In the genomic region with DNA sequence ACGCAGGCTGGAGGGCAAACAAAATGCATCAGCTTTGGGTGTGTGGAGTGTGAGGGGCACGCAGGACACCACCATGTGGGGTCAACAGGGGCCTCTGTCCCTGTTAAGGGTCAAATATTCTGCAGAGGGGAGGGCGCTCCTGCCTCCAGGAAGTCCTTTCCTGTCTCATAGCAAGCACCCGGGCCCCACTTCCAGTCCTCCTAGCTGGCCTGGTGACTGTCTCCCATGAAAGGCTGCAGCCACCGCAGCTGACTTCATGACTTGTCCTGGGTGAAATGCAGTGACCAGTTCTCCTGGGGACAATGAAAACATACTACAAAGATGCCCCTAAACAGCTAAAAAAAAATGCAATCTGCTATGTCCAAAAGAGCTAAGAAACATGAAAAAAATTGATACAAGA, we compare ENCODE assay signal across 17 cellular contexts. TPM values are rescaled to one million over a fixed set of nuclear protein-coding genes. Genes with fewer than 3 reads are reported as not detected.
A peak's percentile ranks its signal among the peaks of the same experiment; 100 is the strongest.
DNase-seq lines count a peak whose midpoint lies in the region; ATAC-seq and TF ChIP-seq lines count a peak whose summit lies in the region.
"Had no signal": no experiment of that assay in that cellular context is flagged by ENCODE, and none has a peak within 500 bp of the region (broad histone marks: within the 10 kb centered on the region; RNA-seq: fewer than 3 reads in every experiment).

No MANE protein-coding gene starts in this region.

- H3K9me3 Mint-ChIP-seq in activated B cell treated with CpG ODN at 0.5 μM for 24 hours (no peaks in the 10 kb centered on the region), glutamatergic neuron (ENCODE audit: unreplicated experiment) (peaks cover 3% of the 10 kb centered on the region)
- H3K9me3 Mint-ChIP-seq in naive thymus-derived CD8-positive, alpha-beta T cell, result no peaks in the 10 kb centered on the region

- no peak overlapping the region for H3K27ac ChIP-seq in upper lobe of right lung
- H3K27ac ChIP-seq: 22Rv1, BLaER1, SK-N-MC had no signal

- peak; percentile 7 for DNase-seq in DMS53 (lab: John Stamatoyannopoulos, UW)
- DNase-seq in DMS53 treated with DMSO at 0.1 percent for 48 hours (lab: John Stamatoyannopoulos, UW; ENCODE audit: unreplicated experiment), result no peak
- no peak for DNase-seq in activated B cell treated with CpG ODN at 0.5 μM for 24 hours
- DNase-seq in naive thymus-derived CD8-positive, alpha-beta T cell, result peak in 1 of 10 donors; percentile 19
- peak; percentile 59 for DNase-seq in upper lobe of right lung
- DNase-seq in HT-29 (ENCODE audit: low spot score), result no peak
- no peak for DNase-seq in glutamatergic neuron
- DNase-seq: H7; MV-4-11; NCI-H1436; NCI-H524; NK-92 treated with Interleukin-12 subunit alpha and Interleukin-12 subunit beta, amount 100 ng/mL, for 24 hours; OCI-M1 had no signal

- ATAC-seq in activated B cell treated with CpG ODN at 0.5 μM for 24 hours (ENCODE audit: low read depth), result no peak
- no peak for ATAC-seq in naive thymus-derived CD8-positive, alpha-beta T cell
- no peak for ATAC-seq in upper lobe of right lung
- no peak for ATAC-seq in HG02571 (IDR thresholded peaks at IDR 0.05; ENCODE audit: unreplicated experiment)

- intact Hi-C loops in activated B cell treated with CpG ODN at 0.5 μM for 24 hours (cut with micrococcal nuclease) (no loop called here), upper lobe of right lung (cut with DNase I) (no loop called here)

- TF ChIP-seq CTCF in activated B cell treated with CpG ODN at 0.5 μM for 24 hours (IDR thresholded peaks at IDR 0.05) (no peak), upper lobe of right lung (IDR thresholded peaks at IDR 0.05) (no peak), glutamatergic neuron (IDR thresholded peaks at IDR 0.05; ENCODE audit: partially characterized antibody, unreplicated experiment) (no peak)

- H3K27ac Mint-ChIP-seq in activated B cell treated with CpG ODN at 0.5 μM for 24 hours (peak overlapping the region; percentile 22), glutamatergic neuron (ENCODE audit: unreplicated experiment) (no peak overlapping the region)
- H3K27ac Mint-ChIP-seq in naive thymus-derived CD8-positive, alpha-beta T cell, result peak overlapping the region in 9 of 10 donors; percentile 26 to 91 (median 80)

- peaks cover 52% of the 10 kb centered on the region for H3K4me1 Mint-ChIP-seq in activated B cell treated with CpG ODN at 0.5 μM for 24 hours
- H3K4me1 Mint-ChIP-seq in naive thymus-derived CD8-positive, alpha-beta T cell, result peaks cover 31 to 62% (median 53%) of the 10 kb centered on the region in 4 donors
- no peaks in the 10 kb centered on the region for H3K4me1 Mint-ChIP-seq in glutamatergic neuron (ENCODE audit: low read depth, unreplicated experiment)

- H3K36me3 ChIP-seq in upper lobe of right lung, result peaks cover 5% of the 10 kb centered on the region
- H3K36me3 ChIP-seq: BLaER1 had no signal

- H3K9me3 ChIP-seq in upper lobe of right lung, result no peaks in the 10 kb centered on the region
- H3K9me3 ChIP-seq: BLaER1 had no signal

- no peaks in the 10 kb centered on the region for H3K27me3 ChIP-seq in upper lobe of right lung
- H3K27me3 ChIP-seq: BLaER1 had no signal

- POLR2A ChIA-PET in activated B cell treated with CpG ODN at 0.5 μM for 24 hours (lab: Charles Lee), result no interaction called here
- POLR2A ChIA-PET in naive thymus-derived CD8-positive, alpha-beta T cell (lab: Charles Lee), result interaction anchor here (0.7 kb wide), 1 partner anchor 54 kb away, joined by 4 read pairs; a partner anchor contains a TSS

- CTCF ChIA-PET in activated B cell treated with CpG ODN at 0.5 μM for 24 hours (lab: Charles Lee), result interaction anchor here (0.8 to 2.1 kb wide), 3 partner anchors 9 to 93 kb away, joined by 3 to 4 read pairs (median 4); no protein-coding TSS in a partner anchor

- H3K27me3 Mint-ChIP-seq in activated B cell treated with CpG ODN at 0.5 μM for 24 hours (no peaks in the 10 kb centered on the region), glutamatergic neuron (ENCODE audit: unreplicated experiment) (peaks cover 5% of the 10 kb centered on the region)
- no peaks in the 10 kb centered on the region for H3K27me3 Mint-ChIP-seq in naive thymus-derived CD8-positive, alpha-beta T cell

- H3K4me3 ChIP-seq in upper lobe of right lung, result no peak overlapping the region
- H3K4me3 ChIP-seq: BLaER1, SK-N-MC had no signal

- H3K36me3 Mint-ChIP-seq in activated B cell treated with CpG ODN at 0.5 μM for 24 hours (ENCODE audit: low read depth), result peaks cover 11% of the 10 kb centered on the region
- peaks cover 0 to 10% (median 0%) of the 10 kb centered on the region in 3 donors for H3K36me3 Mint-ChIP-seq in naive thymus-derived CD8-positive, alpha-beta T cell
- no peaks in the 10 kb centered on the region for H3K36me3 Mint-ChIP-seq in glutamatergic neuron (ENCODE audit: unreplicated experiment)

- H3K4me1 ChIP-seq in upper lobe of right lung, result peaks cover 19% of the 10 kb centered on the region

- no peak overlapping the region for H3K4me3 Mint-ChIP-seq in activated B cell treated with CpG ODN at 0.5 μM for 24 hours
- H3K4me3 Mint-ChIP-seq in naive thymus-derived CD8-positive, alpha-beta T cell, result peak overlapping the region in 2 of 10 donors; percentile 2 to 26
- no peak overlapping the region for H3K4me3 Mint-ChIP-seq in glutamatergic neuron (ENCODE audit: unreplicated experiment)

RNA-seq across cellular contexts. Expression of a gene that starts 53.6 kb away (rescaled TPM):
- total RNA-seq in activated B cell treated with CpG ODN at 0.5 μM for 24 hours, result 10.3 and 11.8 TPM in 2 replicates
- total RNA-seq in naive thymus-derived CD8-positive, alpha-beta T cell, result 10 to 100 TPM; 17.7 to 19.6 TPM
- 10 to 100 TPM; 18.8 to 38.3 (median 27.4) TPM for polyA plus RNA-seq in naive thymus-derived CD8-positive, alpha-beta T cell
- total RNA-seq in upper lobe of right lung, result 140 TPM
- 51.5 and 62.2 TPM in 2 replicates for total RNA-seq in HT-29 (2014; rRNA removed; shearing (Covaris generic))
- 36.9 TPM for total RNA-seq in glutamatergic neuron (ENCODE audit: unreplicated experiment)

Comparison
In these comparisons a context has a peak if more than half of its experiments do, and no peak if none do; other contexts are left out.
1. DNase-seq: peak in DMS53 (single experiment) and upper lobe of right lung (single experiment); none in DMS53 treated with DMSO at 0.1 percent for 48 hours (single experiment), activated B cell treated with CpG ODN at 0.5 μM for 24 hours (single experiment), HT-29 (single experiment) and glutamatergic neuron (single experiment).